In genomic region chr7:111380945-111381344, GRCh38 we compare ENCODE assay signal across 1 cellular context.
A peak's percentile ranks its signal among the peaks of the same experiment; 100 is the strongest.
TF ChIP-seq lines count a peak whose summit lies in the region.

No MANE protein-coding gene starts in this region.

TF ChIP-seq in HepG2, 621 proteins besides CTCF, POLR2A, EP300 and RAD21 (continued from another document and continues in another):
- TF ChIP-seq TEF (CRISPR knock-in tag; IDR thresholded peaks at IDR 0.05) = no peak
- TF ChIP-seq ZNF280B (CRISPR knock-in tag; IDR thresholded peaks at IDR 0.05; ENCODE audit: borderline replicate concordance) = no peak
- TF ChIP-seq SP1 (IDR thresholded peaks at IDR 0.05) = no peak
- TF ChIP-seq SP1 (CRISPR knock-in tag; IDR thresholded peaks at IDR 0.05) = no peak
- no peak for TF ChIP-seq ZNF552 (CRISPR knock-in tag; IDR thresholded peaks at IDR 0.05; ENCODE audit: borderline replicate concordance)
- no peak for TF ChIP-seq WIZ (CRISPR knock-in tag; IDR thresholded peaks at IDR 0.05)
- no peak for TF ChIP-seq MLXIP (CRISPR knock-in tag; IDR thresholded peaks at IDR 0.05; ENCODE audit: borderline replicate concordance)
- TF ChIP-seq SETDB1 (CRISPR knock-in tag; IDR thresholded peaks at IDR 0.05; ENCODE audit: borderline replicate concordance) = no peak
- no peak for TF ChIP-seq ZNF224 (CRISPR knock-in tag; IDR thresholded peaks at IDR 0.05)
- TF ChIP-seq RFX3 (CRISPR knock-in tag; IDR thresholded peaks at IDR 0.05) = no peak
- no peak for TF ChIP-seq ZNF562 (CRISPR knock-in tag; IDR thresholded peaks at IDR 0.05; ENCODE audit: borderline replicate concordance)
- TF ChIP-seq NONO (IDR thresholded peaks at IDR 0.05) = no peak
- no peak for TF ChIP-seq NONO (CRISPR knock-in tag; conservative IDR thresholded peaks at IDR 0.05)
- TF ChIP-seq ZNF274 (CRISPR knock-in tag; IDR thresholded peaks at IDR 0.05) = no peak
- TF ChIP-seq SIN3A (IDR thresholded peaks at IDR 0.05; ENCODE audit: borderline replicate concordance, low read depth, low read length) = no peak
- TF ChIP-seq IRX3 (CRISPR knock-in tag; IDR thresholded peaks at IDR 0.05; ENCODE audit: borderline replicate concordance, low read depth) = no peak
- TF ChIP-seq TOPORS (CRISPR knock-in tag; IDR thresholded peaks at IDR 0.05) = no peak
- no peak for TF ChIP-seq ZFP36L1 (CRISPR knock-in tag; IDR thresholded peaks at IDR 0.05)
- no peak for TF ChIP-seq ZSCAN29 (CRISPR knock-in tag; conservative IDR thresholded peaks at IDR 0.05)
- no peak for TF ChIP-seq ZNF441 (CRISPR knock-in tag; IDR thresholded peaks at IDR 0.05; ENCODE audit: borderline replicate concordance)
- peak; percentile 67 for TF ChIP-seq PAXIP1 (CRISPR knock-in tag; conservative IDR thresholded peaks at IDR 0.05)
- TF ChIP-seq ZNF564 (CRISPR knock-in tag; IDR thresholded peaks at IDR 0.05) = no peak
- TF ChIP-seq ADNP (CRISPR knock-in tag; IDR thresholded peaks at IDR 0.05) = no peak
- no peak for TF ChIP-seq ZNF747 (CRISPR knock-in tag; IDR thresholded peaks at IDR 0.05; ENCODE audit: borderline replicate concordance)
- peak; percentile 23; the same call in 1 of the 2 replicates for TF ChIP-seq ELF1 (CRISPR knock-in tag; IDR thresholded peaks at IDR 0.05)
- TF ChIP-seq AHR (CRISPR knock-in tag; IDR thresholded peaks at IDR 0.05) = no peak
- TF ChIP-seq ZNF34 (CRISPR knock-in tag; IDR thresholded peaks at IDR 0.05; ENCODE audit: borderline replicate concordance) = no peak
- TF ChIP-seq SAP130 (CRISPR knock-in tag; IDR thresholded peaks at IDR 0.05; ENCODE audit: low read depth) = 0 out of 2 replicates have a peak, but pooled peaks have one; percentile 29
- TF ChIP-seq NPAS2 (CRISPR knock-in tag; IDR thresholded peaks at IDR 0.05; ENCODE audit: borderline replicate concordance) = no peak
- no peak for TF ChIP-seq ZNF138 (CRISPR knock-in tag; IDR thresholded peaks at IDR 0.05; ENCODE audit: low read depth)
- TF ChIP-seq RFX5 (IDR thresholded peaks at IDR 0.05; ENCODE audit: low read depth, low read length) = no peak
- no peak for TF ChIP-seq HES4 (CRISPR knock-in tag; IDR thresholded peaks at IDR 0.05; ENCODE audit: borderline replicate concordance)
- TF ChIP-seq ZFY (CRISPR knock-in tag; IDR thresholded peaks at IDR 0.05) = no peak
- TF ChIP-seq ATF6 (CRISPR knock-in tag; conservative IDR thresholded peaks at IDR 0.05) = no peak
- no peak for TF ChIP-seq ZNF292 (CRISPR knock-in tag; IDR thresholded peaks at IDR 0.05; ENCODE audit: borderline replicate concordance, low read depth)
- peak; percentile 29; the same call in 1 of the 2 replicates for TF ChIP-seq HNF1A (IDR thresholded peaks at IDR 0.05; ENCODE audit: low read depth)
- TF ChIP-seq HNF1A (CRISPR knock-in tag; IDR thresholded peaks at IDR 0.05; ENCODE audit: borderline replicate concordance) = no peak
- TF ChIP-seq SNAPC5 (CRISPR knock-in tag; IDR thresholded peaks at IDR 0.05; ENCODE audit: borderline replicate concordance) = no peak
- TF ChIP-seq IRF2 (CRISPR knock-in tag; IDR thresholded peaks at IDR 0.05) = no peak
- TF ChIP-seq BRD4 (CRISPR knock-in tag; IDR thresholded peaks at IDR 0.05) = no peak
- TF ChIP-seq KDM5B (CRISPR knock-in tag; IDR thresholded peaks at IDR 0.05; ENCODE audit: borderline replicate concordance) = no peak
- TF ChIP-seq GATAD1 (CRISPR knock-in tag; IDR thresholded peaks at IDR 0.05) = 0 out of 2 replicates have a peak, but pooled peaks have one; percentile 18
- TF ChIP-seq ZNF33A (CRISPR knock-in tag; IDR thresholded peaks at IDR 0.05; ENCODE audit: borderline replicate concordance) = no peak
- TF ChIP-seq ZNF572 (CRISPR knock-in tag; IDR thresholded peaks at IDR 0.05) = no peak
- no peak for TF ChIP-seq ZNF143 (CRISPR knock-in tag; IDR thresholded peaks at IDR 0.05)
- no peak for TF ChIP-seq STAG1 (CRISPR knock-in tag; IDR thresholded peaks at IDR 0.05)
- TF ChIP-seq ZC3H4 (CRISPR knock-in tag; IDR thresholded peaks at IDR 0.05; ENCODE audit: borderline replicate concordance) = no peak
